28 cellular contexts compared by ENCODE assay signal in the genomic region with DNA sequence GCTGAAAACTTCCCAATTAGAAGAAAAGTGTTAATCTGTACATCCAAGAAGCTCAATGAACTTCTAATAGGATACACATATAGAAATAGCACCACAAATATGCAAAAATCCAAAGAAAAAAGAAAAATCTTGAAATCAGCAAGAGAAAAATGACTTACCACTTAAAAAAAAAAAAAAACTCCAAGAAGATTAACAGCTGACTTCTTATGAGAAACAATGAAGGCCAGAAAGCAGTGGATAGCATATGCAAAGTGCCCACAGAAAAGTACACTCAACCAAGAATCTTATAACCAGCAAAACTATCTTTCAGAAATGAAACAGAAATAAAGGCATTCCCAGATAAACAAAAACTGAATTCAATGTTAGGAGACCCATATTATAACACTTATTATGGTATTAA. TPM values are rescaled to one million over a fixed set of nuclear protein-coding genes. Genes with fewer than 3 reads are reported as not detected.
"Had no signal": no experiment of that assay in that cellular context is flagged by ENCODE, and none has a peak within 500 bp of the region (broad histone marks: within the 10 kb centered on the region; RNA-seq: fewer than 3 reads in every experiment).

No MANE protein-coding gene starts in this region.

- H3K9me3 ChIP-seq: neutrophil had no signal

- H3K4me1 ChIP-seq: heart left ventricle, right atrium auricular region, stomach had no signal

- H3K27ac ChIP-seq: coronary artery, dorsolateral prefrontal cortex, heart left ventricle, neutrophil, right atrium auricular region, stomach had no signal

- FAIRE-seq: islet of Langerhans, small intestine, urothelium cell line had no signal

- DNase-seq: dorsolateral prefrontal cortex; effector CD8-positive, alpha-beta T cell; foreskin melanocyte; heart left ventricle; hippocampal formation; kidney glomerular epithelial cell; mammary epithelial cell; mucosa of descending colon; naive thymus-derived CD8-positive, alpha-beta T cell; posterior cingulate gyrus; small intestine; stimulated activated CD4-positive, alpha-beta T cell treated with anti-CD3 and anti-CD28 coated beads, Interleukin-12 subunit alpha, Interleukin-12 subunit beta, amount 100 ng/mL, for 4 hours; stimulated activated naive CD4-positive, alpha-beta T cell; stomach; substantia nigra; trophoblast cell had no signal

- H3K27me3 ChIP-seq: dorsolateral prefrontal cortex, heart left ventricle, neutrophil, right atrium auricular region, stomach had no signal

- H3K36me3 ChIP-seq: heart left ventricle, neutrophil, right atrium auricular region, stomach had no signal

- ATAC-seq: heart left ventricle; mucosa of descending colon; naive thymus-derived CD8-positive, alpha-beta T cell had no signal

- H3K4me3 ChIP-seq: coronary artery, dorsolateral prefrontal cortex, heart left ventricle, mucosa of descending colon, right atrium auricular region, stomach had no signal

RNA-seq across cellular contexts. Expression of gene OR5B12, which starts 29.9 kb away (rescaled TPM):
- total RNA-seq: glomerular endothelial cell, heart left ventricle, liver, mammary epithelial cell, mucosa of descending colon, osteocyte, pulmonary artery endothelial cell, right atrium auricular region had no signal
- polyA plus RNA-seq: esophagus; heart left ventricle; liver; mammary epithelial cell; naive thymus-derived CD8-positive, alpha-beta T cell; neural cell; small intestine; stomach had no signal

RNA-seq across cellular contexts. Expression of gene OR5B21, which starts 36.0 kb away (rescaled TPM):
- total RNA-seq: glomerular endothelial cell, heart left ventricle, liver, mammary epithelial cell, mucosa of descending colon, osteocyte, pulmonary artery endothelial cell, right atrium auricular region, stomach had no signal
- polyA plus RNA-seq: esophagus; heart left ventricle; liver; mammary epithelial cell; naive thymus-derived CD8-positive, alpha-beta T cell; neural cell; small intestine; stomach; thymus had no signal

RNA-seq across cellular contexts. Expression of gene OR5B2, which starts 44.0 kb away (rescaled TPM):
- total RNA-seq: glomerular endothelial cell, heart left ventricle, liver, mucosa of descending colon, osteocyte, pulmonary artery endothelial cell, right atrium auricular region, stomach had no signal
- polyA plus RNA-seq: esophagus; heart left ventricle; liver; mammary epithelial cell; naive thymus-derived CD8-positive, alpha-beta T cell; neural cell; small intestine; stomach had no signal
